ENCODE assay signal across 13 cellular contexts in the genomic region with DNA sequence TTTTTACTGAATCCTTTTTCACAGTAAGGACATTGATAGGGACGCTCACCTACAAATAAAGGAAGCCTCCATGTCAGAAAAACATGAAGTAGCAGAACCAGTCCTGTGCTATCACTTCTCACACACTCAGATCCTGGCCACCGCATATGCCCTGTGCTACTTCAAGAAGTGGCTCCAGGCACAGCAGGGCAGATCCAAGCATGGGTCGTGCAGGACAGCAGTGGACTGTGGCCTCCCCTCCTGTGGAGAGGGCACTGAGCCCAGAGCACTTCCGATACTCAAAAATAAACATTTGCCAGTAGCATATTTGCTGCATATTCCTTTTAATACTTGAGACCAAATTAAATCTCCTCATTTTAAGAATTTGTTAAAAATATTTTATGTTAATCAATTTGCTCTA.
"Had no signal": no experiment of that assay in that cellular context is flagged by ENCODE, and none has a peak within 500 bp of the region (broad histone marks: within the 10 kb centered on the region; RNA-seq: fewer than 3 reads in every experiment).

No MANE protein-coding gene starts in this region.

- H3K4me3 ChIP-seq: dorsolateral prefrontal cortex, ovary, tibial artery had no signal

- DNase-seq: activated CD4-positive, alpha-beta T cell treated with anti-CD3 and anti-CD28 coated beads, Interleukin-2, amount 50 U/mL, for 4 hours; activated effector memory CD4-positive, alpha-beta T cell treated with anti-CD3 and anti-CD28 coated beads, Interleukin-2, amount 50 U/mL, for 16 hours; activated T-cell treated with anti-CD3 and anti-CD28 coated beads, Interleukin-2, amount 50 U/mL, for 4 hours; amygdala; dorsolateral prefrontal cortex; ovary; stimulated activated CD4-positive, alpha-beta T cell treated with anti-CD3 and anti-CD28 coated beads, Interleukin-15, amount 100 ng/mL, for 24 hours; T-helper 2 cell; tibial artery had no signal

- H3K27me3 Mint-ChIP-seq: activated naive CD8-positive, alpha-beta T cell; brain had no signal

- H3K27ac Mint-ChIP-seq: activated naive CD8-positive, alpha-beta T cell; brain had no signal

- H3K4me3 Mint-ChIP-seq: activated naive CD8-positive, alpha-beta T cell; activated T-cell treated with anti-CD3 and anti-CD28 coated beads, Interleukin-2, amount 50 U/mL, for 4 hours; neural crest cell had no signal

- H3K4me1 ChIP-seq: tibial artery had no signal

- H3K27me3 ChIP-seq: dorsolateral prefrontal cortex, ovary, tibial artery had no signal

- H3K27ac ChIP-seq: dorsolateral prefrontal cortex, ovary, tibial artery had no signal

- H3K36me3 ChIP-seq: ovary had no signal

- H3K9me3 ChIP-seq: ovary had no signal

- ATAC-seq: activated T-cell treated with anti-CD3 and anti-CD28 coated beads, Interleukin-2, amount 50 U/mL, for 4 hours; esophagus mucosa had no signal
